8 cellular contexts compared by ENCODE assay signal in the genomic region with DNA sequence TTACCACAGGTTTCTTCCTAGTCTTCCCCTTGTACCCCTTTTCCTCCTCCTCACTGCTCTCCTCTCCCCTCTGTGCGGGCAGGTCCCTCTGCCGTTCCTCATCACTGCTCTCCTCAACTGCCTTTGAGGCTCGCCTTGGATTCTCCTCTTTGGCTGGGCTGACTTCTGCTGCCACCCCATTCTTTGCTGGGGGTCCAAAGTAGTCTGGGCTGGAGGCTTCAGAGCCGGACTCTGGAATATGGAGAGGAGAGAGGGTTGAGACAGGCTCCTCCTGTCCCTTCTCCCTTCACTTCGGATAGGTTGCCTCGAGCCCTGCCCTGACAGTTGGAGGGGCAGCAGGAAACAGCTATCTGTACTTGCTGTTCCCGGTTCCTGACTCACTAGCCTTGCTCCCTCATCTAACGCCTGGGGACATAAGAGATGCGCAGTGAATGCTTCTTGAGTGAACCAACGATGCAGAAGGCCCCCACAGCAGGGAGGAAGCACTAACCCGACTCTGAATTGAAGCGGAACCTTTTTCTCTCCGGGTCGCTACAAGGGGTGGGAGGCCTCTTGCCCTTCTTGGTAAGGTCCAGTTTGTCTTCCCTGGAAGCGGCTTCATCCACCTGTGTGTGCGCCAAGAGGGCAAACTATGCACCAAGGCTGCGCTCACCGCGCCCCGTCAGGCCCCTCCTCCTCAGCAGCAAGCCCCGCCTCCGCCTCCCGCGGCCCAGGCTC. TPM values are rescaled to one million over a fixed set of nuclear protein-coding genes. Genes with fewer than 3 reads are reported as not detected.
DNase-seq lines count a peak whose midpoint lies in the region; ATAC-seq and TF ChIP-seq lines count a peak whose summit lies in the region.

No MANE protein-coding gene starts in this region.

- H3K4me3 Mint-ChIP-seq in T-helper 2 cell treated with Interferon-gamma antibody and Interleukin-4, amounts not matched to agents 5 μg/mL and 100 μg/mL, for 36 hours, result peak overlapping the region; percentile 99
- H3K4me3 Mint-ChIP-seq in mesothelial cell of epicardium, result peak overlapping the region; percentile 99
- H3K4me3 Mint-ChIP-seq in stimulated activated effector memory CD8-positive, alpha-beta T cell treated with anti-CD3 and anti-CD28 coated beads, Interleukin-12 subunit alpha, Interleukin-12 subunit beta, amount 100 ng/mL, for 72 hours, result peak overlapping the region; percentile 98

- peak overlapping the region; percentile 98 for H3K27ac Mint-ChIP-seq in T-helper 2 cell treated with Interferon-gamma antibody and Interleukin-4, amounts not matched to agents 5 μg/mL and 100 μg/mL, for 36 hours
- peak overlapping the region; percentile 98 for H3K27ac Mint-ChIP-seq in mesothelial cell of epicardium
- H3K27ac Mint-ChIP-seq in stimulated activated effector memory CD8-positive, alpha-beta T cell treated with anti-CD3 and anti-CD28 coated beads, Interleukin-12 subunit alpha, Interleukin-12 subunit beta, amount 100 ng/mL, for 72 hours, result peak overlapping the region; percentile 99

- DNase-seq in activated CD4-positive, alpha-beta T cell treated with anti-CD3 and anti-CD28 coated beads for 24 hours (ENCODE audit: low read depth in 2 of 2), result peak; percentile 61 to 72
- no peak for DNase-seq in activated CD4-positive, alpha-beta T cell treated with anti-CD3 and anti-CD28 coated beads for 1 hour
- DNase-seq in T-helper 2 cell treated with Interferon-gamma antibody and Interleukin-4, amounts not matched to agents 5 μg/mL and 100 μg/mL, for 36 hours (ENCODE audit: low spot score), result no peak
- DNase-seq in mesothelial cell of epicardium (ENCODE audit: low spot score in 2 of 2, unreplicated experiment in 2 of 2) (no peak), SHP77 (lab: John Stamatoyannopoulos, UW) (no peak)
- peak; percentile 56 to 83 for DNase-seq in stimulated activated effector memory CD8-positive, alpha-beta T cell treated with anti-CD3 and anti-CD28 coated beads, Interleukin-12 subunit alpha, Interleukin-12 subunit beta, amount 100 ng/mL, for 72 hours (ENCODE audit: low spot score in 2 of 2)

- H3K9me3 Mint-ChIP-seq in T-helper 2 cell treated with Interferon-gamma antibody and Interleukin-4, amounts not matched to agents 5 μg/mL and 100 μg/mL, for 36 hours, result no peaks in the 10 kb centered on the region
- H3K9me3 Mint-ChIP-seq in mesothelial cell of epicardium, result no peaks in the 10 kb centered on the region
- H3K9me3 Mint-ChIP-seq in stimulated activated effector memory CD8-positive, alpha-beta T cell treated with anti-CD3 and anti-CD28 coated beads, Interleukin-12 subunit alpha, Interleukin-12 subunit beta, amount 100 ng/mL, for 72 hours, result no peaks in the 10 kb centered on the region

- H3K27me3 ChIP-seq in ectodermal cell (ENCODE audit: control insufficient read depth, insufficient read depth, low read length, poor library complexity, severe bottlenecking), result no peaks in the 10 kb centered on the region

- no peaks in the 10 kb centered on the region for H3K9me3 ChIP-seq in ectodermal cell (ENCODE audit: control insufficient read depth, low read length)

- H3K27me3 Mint-ChIP-seq in T-helper 2 cell treated with Interferon-gamma antibody and Interleukin-4, amounts not matched to agents 5 μg/mL and 100 μg/mL, for 36 hours (ENCODE audit: low read depth), result no peaks in the 10 kb centered on the region
- H3K27me3 Mint-ChIP-seq in mesothelial cell of epicardium (ENCODE audit: low read depth), result no peaks in the 10 kb centered on the region

- H3K4me1 ChIP-seq in ectodermal cell (ENCODE audit: control insufficient read depth, insufficient read depth, low read length), result peaks cover 12% of the 10 kb centered on the region

- peaks cover 18% of the 10 kb centered on the region for H3K36me3 ChIP-seq in ectodermal cell (ENCODE audit: control insufficient read depth, insufficient read depth, low read length)

- H3K36me3 Mint-ChIP-seq in T-helper 2 cell treated with Interferon-gamma antibody and Interleukin-4, amounts not matched to agents 5 μg/mL and 100 μg/mL, for 36 hours (ENCODE audit: low read depth), result peaks cover 49% of the 10 kb centered on the region
- peaks cover 6% of the 10 kb centered on the region for H3K36me3 Mint-ChIP-seq in mesothelial cell of epicardium
- H3K36me3 Mint-ChIP-seq in stimulated activated effector memory CD8-positive, alpha-beta T cell treated with anti-CD3 and anti-CD28 coated beads, Interleukin-12 subunit alpha, Interleukin-12 subunit beta, amount 100 ng/mL, for 72 hours, result peaks cover 94% of the 10 kb centered on the region

- H3K4me3 ChIP-seq in ectodermal cell (ENCODE audit: insufficient read depth, low read depth, low read length), result peak overlapping the region; percentile 90

- no peak for TF ChIP-seq CTCF in mesothelial cell of epicardium (IDR thresholded peaks at IDR 0.05; ENCODE audit: unreplicated experiment)

- H3K27ac ChIP-seq in ectodermal cell (ENCODE audit: insufficient read depth, low read depth, low read length, poor library complexity, severe bottlenecking), result no peak overlapping the region

- peak; percentile 8 for ATAC-seq in HG03060 (IDR thresholded peaks at IDR 0.05; ENCODE audit: low read depth, unreplicated experiment)
- ATAC-seq in stimulated activated effector memory CD8-positive, alpha-beta T cell treated with anti-CD3 and anti-CD28 coated beads, Interleukin-12 subunit alpha, Interleukin-12 subunit beta, amount 100 ng/mL, for 72 hours, result peak; percentile 52

- peaks cover 17% of the 10 kb centered on the region for H3K4me1 Mint-ChIP-seq in T-helper 2 cell treated with Interferon-gamma antibody and Interleukin-4, amounts not matched to agents 5 μg/mL and 100 μg/mL, for 36 hours (ENCODE audit: low read depth)
- peaks cover 20% of the 10 kb centered on the region for H3K4me1 Mint-ChIP-seq in mesothelial cell of epicardium
- peaks cover 43% of the 10 kb centered on the region for H3K4me1 Mint-ChIP-seq in stimulated activated effector memory CD8-positive, alpha-beta T cell treated with anti-CD3 and anti-CD28 coated beads, Interleukin-12 subunit alpha, Interleukin-12 subunit beta, amount 100 ng/mL, for 72 hours

- WGBS in ectodermal cell, 2 experiments, result 25% methylated on average over 24 of the region's 24 CpGs

RNA-seq across cellular contexts. Expression of a gene that starts 0.6 kb away (rescaled TPM):
- polyA plus RNA-seq in ectodermal cell (2013, experiment 1 of 4), result 18.2 TPM
- 18.0 TPM for polyA plus RNA-seq in ectodermal cell (2013, experiment 2 of 4)
- polyA plus RNA-seq in ectodermal cell (2013, experiment 3 of 4), result 15.5 TPM
- 16.5 TPM for polyA plus RNA-seq in ectodermal cell (2013, experiment 4 of 4)
- 8.6 to 10.9 TPM (median 9.7 TPM) in 3 replicates for total RNA-seq in mesothelial cell of epicardium

RNA-seq across cellular contexts. Expression of a gene that starts 1.3 kb away (rescaled TPM):
- 100 TPM for polyA plus RNA-seq in ectodermal cell (2013, experiment 1 of 4)
- 102 TPM for polyA plus RNA-seq in ectodermal cell (2013, experiment 2 of 4)
- 84.1 TPM for polyA plus RNA-seq in ectodermal cell (2013, experiment 3 of 4)
- polyA plus RNA-seq in ectodermal cell (2013, experiment 4 of 4), result 91.1 TPM
- total RNA-seq in mesothelial cell of epicardium, result 60.2 to 62.9 TPM (median 62.0 TPM) in 3 replicates

RNA-seq across cellular contexts. Expression of a gene that starts 16.1 kb away (rescaled TPM):
- 5.5 TPM for polyA plus RNA-seq in ectodermal cell (2013, experiment 1 of 4)
- polyA plus RNA-seq in ectodermal cell (2013, experiment 2 of 4), result 5.6 TPM
- 4.1 TPM for polyA plus RNA-seq in ectodermal cell (2013, experiment 3 of 4)
- 4.3 TPM for polyA plus RNA-seq in ectodermal cell (2013, experiment 4 of 4)
- 5.3 to 6.4 TPM (median 5.7 TPM) in 3 replicates for total RNA-seq in mesothelial cell of epicardium

RNA-seq across cellular contexts. Expression of a gene that starts 21.1 kb away (rescaled TPM):
- 54.4 TPM for polyA plus RNA-seq in ectodermal cell (2013, experiment 1 of 4)
- 53.0 TPM for polyA plus RNA-seq in ectodermal cell (2013, experiment 2 of 4)
- 41.9 TPM for polyA plus RNA-seq in ectodermal cell (2013, experiment 3 of 4)
- 51.0 TPM for polyA plus RNA-seq in ectodermal cell (2013, experiment 4 of 4)
- total RNA-seq in mesothelial cell of epicardium, result 47.3 to 51.3 TPM (median 48.3 TPM) in 3 replicates

RNA-seq across cellular contexts. Expression of a gene that starts 28.2 kb away (rescaled TPM):
- polyA plus RNA-seq in ectodermal cell (2013, experiment 1 of 4), result not detected
- not detected for polyA plus RNA-seq in ectodermal cell (2013, experiment 2 of 4)
- polyA plus RNA-seq in ectodermal cell (2013, experiment 3 of 4), result not detected
- not detected for polyA plus RNA-seq in ectodermal cell (2013, experiment 4 of 4)
- total RNA-seq in mesothelial cell of epicardium, result not detected in 3 replicates

Comparison
In these comparisons a context has a peak if more than half of its experiments do, and no peak if none do; other contexts are left out.
1. DNase-seq: peak in activated CD4-positive, alpha-beta T cell treated with anti-CD3 and anti-CD28 coated beads for 24 hours (2 of 2) and stimulated activated effector memory CD8-positive, alpha-beta T cell treated with anti-CD3 and anti-CD28 coated beads, Interleukin-12 subunit alpha, Interleukin-12 subunit beta, amount 100 ng/mL, for 72 hours (2 of 2); none in activated CD4-positive, alpha-beta T cell treated with anti-CD3 and anti-CD28 coated beads for 1 hour (single experiment), T-helper 2 cell treated with Interferon-gamma antibody and Interleukin-4, amounts not matched to agents 5 μg/mL and 100 μg/mL, for 36 hours (single experiment), mesothelial cell of epicardium (0 of 2) and SHP77 (0 of 2).
2. Peak in every context shown above with its lines, with median percentiles within 50 percentile points of each other: H3K27ac Mint-ChIP-seq and H3K4me3 Mint-ChIP-seq.